In genomic region chrX:102154218-102154860, GRCh38 we compare ENCODE assay signal across 8 cellular contexts. TPM values are rescaled to one million over a fixed set of nuclear protein-coding genes. Genes with fewer than 3 reads are reported as not detected.
DNase-seq lines count a peak whose midpoint lies in the region; ATAC-seq and TF ChIP-seq lines count a peak whose summit lies in the region.

No MANE protein-coding gene starts in this region.

- H3K4me1 Mint-ChIP-seq in CD4-positive, alpha-beta T cell (ENCODE audit: low read depth), result peaks cover 20% of the 10 kb centered on the region
- H3K4me1 Mint-ChIP-seq in HFFc6 (ENCODE audit: low read depth), result no peaks in the 10 kb centered on the region; the same call in 1 of the 2 replicates
- H3K4me1 Mint-ChIP-seq in activated T-cell treated with anti-CD3 and anti-CD28 coated beads, Interleukin-2, amount 50 U/mL, for 4 hours (ENCODE audit: low read depth), result peaks cover 11% of the 10 kb centered on the region
- H3K4me1 Mint-ChIP-seq in Caco-2 (ENCODE audit: low read depth, unreplicated experiment), result no peaks in the 10 kb centered on the region

- TF ChIP-seq CTCF in CD4-positive, alpha-beta T cell (IDR thresholded peaks at IDR 0.05), result peak; percentile 25
- TF ChIP-seq CTCF in HFFc6 (IDR thresholded peaks at IDR 0.05), result peak; percentile 15; the same call in 1 of the 2 replicates
- TF ChIP-seq CTCF in Caco-2 (IDR thresholded peaks at IDR 0.05; ENCODE audit: insufficient read depth in 1 of 2, low read depth in 1 of 2, low read length in 1 of 2, severe bottlenecking in 1 of 2, unreplicated experiment in 1 of 2), result no peak

- H3K9me3 ChIP-seq in CD4-positive, alpha-beta T cell (ENCODE audit: control insufficient read depth, low read length), result no peaks in the 10 kb centered on the region
- H3K9me3 ChIP-seq in Caco-2, result no peaks in the 10 kb centered on the region

- POLR2A ChIA-PET in CD4-positive, alpha-beta T cell (lab: Charles Lee), result interaction anchor here (2.1 kb wide), 1 partner anchor 222 kb away, joined by 18 read pairs; the partner anchor contains the start of gene ZMAT1
- POLR2A ChIA-PET in Caco-2 (lab: Charles Lee), result no interaction called here

- CTCF ChIA-PET in CD4-positive, alpha-beta T cell (lab: Charles Lee), result interaction anchor here (0.6 to 1.0 kb wide), 2 partner anchors 18 to 516 kb away, joined by 3 read pairs; no protein-coding TSS in a partner anchor
- CTCF ChIA-PET in Caco-2 (lab: Charles Lee), result no interaction called here

- no TSS peak for BruUV-seq in Caco-2 (replicated peaks; lab: Mats Ljungman, UMichigan)

- no peaks in the 10 kb centered on the region for H3K27me3 ChIP-seq in CD4-positive, alpha-beta T cell (ENCODE audit: control insufficient read depth, insufficient read depth, low read length)
- H3K27me3 ChIP-seq in Caco-2 (replicated peaks; ENCODE audit: control insufficient read depth, insufficient read depth, low read length), result no peaks in the 10 kb centered on the region

- peak overlapping the region; percentile 99 for H3K4me3 Mint-ChIP-seq in CD4-positive, alpha-beta T cell
- H3K4me3 Mint-ChIP-seq in HFFc6, result no peak overlapping the region
- peak overlapping the region; percentile 94 for H3K4me3 Mint-ChIP-seq in activated T-cell treated with anti-CD3 and anti-CD28 coated beads, Interleukin-2, amount 50 U/mL, for 4 hours
- no peak overlapping the region for H3K4me3 Mint-ChIP-seq in Caco-2 (ENCODE audit: unreplicated experiment)

- H3K9me3 Mint-ChIP-seq in CD4-positive, alpha-beta T cell, result no peaks in the 10 kb centered on the region
- no peaks in the 10 kb centered on the region for H3K9me3 Mint-ChIP-seq in HFFc6
- H3K9me3 Mint-ChIP-seq in activated T-cell treated with anti-CD3 and anti-CD28 coated beads, Interleukin-2, amount 50 U/mL, for 4 hours, result no peaks in the 10 kb centered on the region
- no peaks in the 10 kb centered on the region for H3K9me3 Mint-ChIP-seq in Caco-2 (ENCODE audit: unreplicated experiment)

- H3K27ac ChIP-seq in CD4-positive, alpha-beta T cell (ENCODE audit: low read depth, low read length), result no peak overlapping the region

- H3K4me1 ChIP-seq in Caco-2, result no peaks in the 10 kb centered on the region

- peaks cover 8% of the 10 kb centered on the region for H3K36me3 Mint-ChIP-seq in CD4-positive, alpha-beta T cell (ENCODE audit: low read depth)
- H3K36me3 Mint-ChIP-seq in HFFc6 (ENCODE audit: low read depth) (no peaks in the 10 kb centered on the region), Caco-2 (ENCODE audit: insufficient read depth, unreplicated experiment) (no peaks in the 10 kb centered on the region)
- H3K36me3 Mint-ChIP-seq in activated T-cell treated with anti-CD3 and anti-CD28 coated beads, Interleukin-2, amount 50 U/mL, for 4 hours (ENCODE audit: insufficient read depth), result no peaks in the 10 kb centered on the region

- H3K4me3 ChIP-seq in Caco-2 (ENCODE audit: low read depth, low read length), result no peak overlapping the region

- intact Hi-C loops in CD4-positive, alpha-beta T cell (cut with DNase I, micrococcal nuclease), result no loop called here
- intact Hi-C loops in Caco-2 (cut with micrococcal nuclease; ENCODE audit: unreplicated experiment), result no loop called here

- peak; percentile 7 for ATAC-seq in CD4-positive, alpha-beta T cell (ENCODE audit: poor library complexity)
- no peak for ATAC-seq in activated T-cell treated with anti-CD3 and anti-CD28 coated beads, Interleukin-2, amount 50 U/mL, for 4 hours
- ATAC-seq in HG02763 (IDR thresholded peaks at IDR 0.05; ENCODE audit: unreplicated experiment), result no peak

- peak overlapping the region; percentile 94 for H3K27ac Mint-ChIP-seq in CD4-positive, alpha-beta T cell
- H3K27ac Mint-ChIP-seq in HFFc6, result no peak overlapping the region
- no peak overlapping the region for H3K27ac Mint-ChIP-seq in Caco-2 (ENCODE audit: unreplicated experiment)

- no peaks in the 10 kb centered on the region for H3K36me3 ChIP-seq in Caco-2 (ENCODE audit: control insufficient read depth, insufficient read depth, low read length)

- no peaks in the 10 kb centered on the region for H3K27me3 Mint-ChIP-seq in CD4-positive, alpha-beta T cell
- H3K27me3 Mint-ChIP-seq in HFFc6 (ENCODE audit: insufficient read depth) (peaks cover 7% of the 10 kb centered on the region), Caco-2 (ENCODE audit: insufficient read depth, unreplicated experiment) (peaks cover 3% of the 10 kb centered on the region)
- H3K27me3 Mint-ChIP-seq in activated T-cell treated with anti-CD3 and anti-CD28 coated beads, Interleukin-2, amount 50 U/mL, for 4 hours (ENCODE audit: low read depth), result no peaks in the 10 kb centered on the region

- DNase-seq in CD4-positive, alpha-beta T cell, result peak in 3 of 10 experiments; percentile 0 to 32 (median 1)
- DNase-seq in HFFc6, result no peak
- DNase-seq in activated T-cell treated with anti-CD3 and anti-CD28 coated beads, Interleukin-2, amount 50 U/mL, for 4 hours, result no peak
- peak; percentile 7 for DNase-seq in medulla oblongata (ENCODE audit: extremely low spot score)
- DNase-seq in dedifferentiated amniotic fluid mesenchymal stem cell (ENCODE audit: extremely low spot score), result no peak
- DNase-seq in NCI-H446 treated with DMSO at 0.1 percent for 48 hours (lab: John Stamatoyannopoulos, UW), result no peak
- DNase-seq in Caco-2, result no peak

RNA-seq across cellular contexts. Expression of gene BEX5, which starts 1.4 kb away (rescaled TPM):
- 10 to 100 TPM; 12.4 to 14.3 TPM for total RNA-seq in CD4-positive, alpha-beta T cell
- total RNA-seq in HFFc6 (2021; fragmentation: NEBNext Ultra II Directional; extraction: Animal tissue kit (Norgen Biotek cat#: 25700)), result not detected
- total RNA-seq in activated T-cell treated with anti-CD3 and anti-CD28 coated beads, Interleukin-2, amount 50 U/mL, for 4 hours, result 1 to 10 TPM; 1.2 to 1.9 (median 1.8) TPM
- total RNA-seq in Caco-2 (2022), result not detected in 2 replicates

RNA-seq across cellular contexts. Expression of gene TCEAL6, which starts 12.1 kb away (rescaled TPM):
- not detected for total RNA-seq in CD4-positive, alpha-beta T cell
- total RNA-seq in HFFc6 (2021; fragmentation: NEBNext Ultra II Directional; extraction: Animal tissue kit (Norgen Biotek cat#: 25700)), result not detected
- total RNA-seq in activated T-cell treated with anti-CD3 and anti-CD28 coated beads, Interleukin-2, amount 50 U/mL, for 4 hours, result not detected
- total RNA-seq in Caco-2 (2022), result not detected in 2 replicates

RNA-seq across cellular contexts. Expression of gene TCEAL2, which starts 28.9 kb away (rescaled TPM):
- total RNA-seq in CD4-positive, alpha-beta T cell, result 1 to 10 TPM in 1 of 2 experiments, under 1 TPM in 1; 0.59 to 1.2 TPM
- total RNA-seq in HFFc6 (2021; fragmentation: NEBNext Ultra II Directional; extraction: Animal tissue kit (Norgen Biotek cat#: 25700)), result under 1 TPM in 1 of 6 experiments, not detected in 5; 0.19 TPM
- total RNA-seq in activated T-cell treated with anti-CD3 and anti-CD28 coated beads, Interleukin-2, amount 50 U/mL, for 4 hours, result not detected
- total RNA-seq in Caco-2 (2022), result not detected in 2 replicates

Comparison
In these comparisons a context has a peak if more than half of its experiments do, and no peak if none do; other contexts are left out.
1. H3K4me3 Mint-ChIP-seq: peak in CD4-positive, alpha-beta T cell (single experiment) and activated T-cell treated with anti-CD3 and anti-CD28 coated beads, Interleukin-2, amount 50 U/mL, for 4 hours (single experiment); none in HFFc6 (single experiment) and Caco-2 (single experiment).
2. CTCF ChIP-seq: peak in CD4-positive, alpha-beta T cell (single experiment) and HFFc6 (single experiment); none in Caco-2 (0 of 2).
3. RNA of gene BEX5, which starts 1.4 kb away (total RNA-seq): 12.4 to 14.3 TPM in CD4-positive, alpha-beta T cell; 1.2 to 1.9 TPM in activated T-cell treated with anti-CD3 and anti-CD28 coated beads, Interleukin-2, amount 50 U/mL, for 4 hours, not detected in HFFc6 and not detected in Caco-2; every median in the first group is over 4 times any median in the second.